11 cellular contexts compared by ENCODE assay signal in genomic region chr4:7863911-7864681, GRCh38.
DNase-seq lines count a peak whose midpoint lies in the region; ATAC-seq lines count a peak whose summit lies in the region.
"Had no signal": no experiment of that assay in that cellular context is flagged by ENCODE, and none has a peak within 500 bp of the region (broad histone marks: within the 10 kb centered on the region; RNA-seq: fewer than 3 reads in every experiment).

No MANE protein-coding gene starts in this region.

- no peaks in the 10 kb centered on the region for H3K4me1 ChIP-seq in aorta (ENCODE audit: control insufficient read depth in 1 of 2, insufficient read depth in 2 of 2, low read length in 2 of 2)

- peaks cover 3% of the 10 kb centered on the region for H3K9me3 Mint-ChIP-seq in activated CD4-positive, alpha-beta memory T cell treated with anti-CD3 and anti-CD28 coated beads for 36 hours

- intact Hi-C loops in activated CD4-positive, alpha-beta memory T cell treated with anti-CD3 and anti-CD28 coated beads for 36 hours (cut with micrococcal nuclease), result no loop called here
- intact Hi-C loops in aorta (cut with DNase I), result no loop called here

- POLR2A ChIA-PET in activated CD4-positive, alpha-beta memory T cell treated with anti-CD3 and anti-CD28 coated beads for 36 hours (lab: Charles Lee), result interaction anchor here (1.0 to 1.2 kb wide), 2 partner anchors 9 to 13 kb away, joined by 3 to 4 read pairs; no protein-coding TSS in a partner anchor

- no peaks in the 10 kb centered on the region for H3K9me3 ChIP-seq in aorta (ENCODE audit: control insufficient read depth, low read length)

- H3K4me1 Mint-ChIP-seq in activated CD4-positive, alpha-beta memory T cell treated with anti-CD3 and anti-CD28 coated beads for 36 hours (ENCODE audit: low read depth), result peaks cover 42% of the 10 kb centered on the region

- H3K4me3 ChIP-seq in aorta (ENCODE audit: low read length in 2 of 2), result no peak overlapping the region

- WGBS in aorta, 2 donors, result 95 to 97% methylated on average over 4 of the region's 4 CpGs

- peaks cover 33% of the 10 kb centered on the region for H3K36me3 Mint-ChIP-seq in activated CD4-positive, alpha-beta memory T cell treated with anti-CD3 and anti-CD28 coated beads for 36 hours

- ATAC-seq in aorta (ENCODE audit: low FRiP score) (peak; percentile 69), GM21576 (IDR thresholded peaks at IDR 0.05; ENCODE audit: unreplicated experiment) (no peak), GM21526 (IDR thresholded peaks at IDR 0.05; ENCODE audit: low FRiP score, unreplicated experiment) (no peak)

- H3K36me3 ChIP-seq in aorta (ENCODE audit: control insufficient read depth in 1 of 2, insufficient read depth in 2 of 2, low read length in 1 of 2), result no peaks in the 10 kb centered on the region

- peak; percentile 21 for DNase-seq in stimulated activated CD4-positive, alpha-beta T cell treated with anti-CD3 and anti-CD28 coated beads, Interleukin-4, amount 100 ng/mL, for 24 hours
- no peak for DNase-seq in stimulated activated CD4-positive, alpha-beta T cell treated with anti-CD3 and anti-CD28 coated beads, Interleukin-12 subunit alpha, Interleukin-12 subunit beta, amount 100 ng/mL, for 4 hours
- peak; percentile 38 for DNase-seq in activated CD4-positive, alpha-beta memory T cell treated with anti-CD3 and anti-CD28 coated beads for 36 hours
- DNase-seq in iris pigment epithelial cell (ENCODE audit: low read depth), result peak; percentile 51
- DNase-seq in aorta, result no peak
- DNase-seq in HuH-7.5 (ENCODE audit: low spot score), result no peak
- DNase-seq: activated T-cell treated with anti-CD3 and anti-CD28 coated beads for 4 hours, NCI-H526 treated with DMSO at 0.1 percent for 48 hours had no signal

- no peaks in the 10 kb centered on the region for H3K27me3 ChIP-seq in aorta (ENCODE audit: control insufficient read depth in 1 of 2, insufficient read depth in 2 of 2, low read length in 1 of 2)

- H3K4me3 Mint-ChIP-seq in activated CD4-positive, alpha-beta memory T cell treated with anti-CD3 and anti-CD28 coated beads for 36 hours, result peak overlapping the region; percentile 44

- CTCF ChIA-PET in activated CD4-positive, alpha-beta memory T cell treated with anti-CD3 and anti-CD28 coated beads for 36 hours (lab: Charles Lee), result interaction anchor here (0.8 to 1.8 kb wide), 5 partner anchors 10 to 97 kb away, joined by 3 to 9 read pairs (median 4); no protein-coding TSS in a partner anchor

- peaks cover 1% of the 10 kb centered on the region for H3K27me3 Mint-ChIP-seq in activated CD4-positive, alpha-beta memory T cell treated with anti-CD3 and anti-CD28 coated beads for 36 hours

- no peak overlapping the region for H3K27ac ChIP-seq in aorta (ENCODE audit: low read depth in 1 of 2, low read length in 2 of 2)
- H3K27ac ChIP-seq: C4-2B had no signal

- H3K27ac Mint-ChIP-seq in activated CD4-positive, alpha-beta memory T cell treated with anti-CD3 and anti-CD28 coated beads for 36 hours, result peak overlapping the region; percentile 64

Comparison
In these comparisons a context has a peak if more than half of its experiments do, and no peak if none do; other contexts are left out.
1. DNase-seq: peak in stimulated activated CD4-positive, alpha-beta T cell treated with anti-CD3 and anti-CD28 coated beads, Interleukin-4, amount 100 ng/mL, for 24 hours (single experiment), activated CD4-positive, alpha-beta memory T cell treated with anti-CD3 and anti-CD28 coated beads for 36 hours (single experiment) and iris pigment epithelial cell (single experiment); none in stimulated activated CD4-positive, alpha-beta T cell treated with anti-CD3 and anti-CD28 coated beads, Interleukin-12 subunit alpha, Interleukin-12 subunit beta, amount 100 ng/mL, for 4 hours (single experiment), aorta (0 of 2) and HuH-7.5 (single experiment).